17 cellular contexts compared by ENCODE assay signal in genomic region chr1:168102482-168102881, GRCh38. TPM values are rescaled to one million over a fixed set of nuclear protein-coding genes. Genes with fewer than 3 reads are reported as not detected.
A peak's percentile ranks its signal among the peaks of the same experiment; 100 is the strongest.
DNase-seq lines count a peak whose midpoint lies in the region; ATAC-seq lines count a peak whose summit lies in the region.
"Had no signal": no experiment of that assay in that cellular context is flagged by ENCODE, and none has a peak within 500 bp of the region (broad histone marks: within the 10 kb centered on the region; RNA-seq: fewer than 3 reads in every experiment).

No MANE protein-coding gene starts in this region.

- peaks cover 15 to 35% of the 10 kb centered on the region in 2 experiments for H3K36me3 ChIP-seq in mesenchymal stem cell (ENCODE audit: control insufficient read depth in 1 of 2, insufficient read depth in 2 of 2, low read depth in 1 of 2, low read length in 2 of 2)
- H3K36me3 ChIP-seq in CD4-positive, alpha-beta memory T cell (ENCODE audit: insufficient read depth, low read length): no peaks in the 10 kb centered on the region
- H3K36me3 ChIP-seq: BLaER1 treated with 17β-estradiol and CSF1 and Interleukin-3, amounts not matched to agents 10 nM and 100 nM had no signal

- CTCF ChIA-PET in CD4-positive, alpha-beta memory T cell (lab: Charles Lee; ENCODE audit: partially characterized antibody): interaction anchor here (1.6 to 2.4 kb wide), 2 partner anchors 10 to 20 kb away, joined by 3 to 13 read pairs; no protein-coding TSS in a partner anchor

- no peaks in the 10 kb centered on the region for H3K9me3 Mint-ChIP-seq in stimulated activated effector memory CD8-positive, alpha-beta T cell treated with anti-CD3 and anti-CD28 coated beads, Interleukin-12 subunit alpha, Interleukin-12 subunit beta, amount 100 ng/mL, for 72 hours
- no peaks in the 10 kb centered on the region for H3K9me3 Mint-ChIP-seq in CD4-positive, alpha-beta memory T cell
- H3K9me3 Mint-ChIP-seq: CD8-positive, alpha-beta T cell had no signal

- H2BK15ac ChIP-seq in mesenchymal stem cell (ENCODE audit: low read depth, poor library complexity, severe bottlenecking): peak overlapping the region; percentile 12

- no peak overlapping the region for H3K27ac ChIP-seq in mesenchymal stem cell (ENCODE audit: low read length, poor library complexity, severe bottlenecking)
- H3K27ac ChIP-seq in CD4-positive, alpha-beta memory T cell (ENCODE audit: low read depth, low read length): no peak overlapping the region
- H3K27ac ChIP-seq: 22Rv1; A549; BLaER1 treated with 17β-estradiol and CSF1 and Interleukin-3, amounts not matched to agents 10 nM and 100 nM; C4-2B had no signal

- no peak overlapping the region for H4K8ac ChIP-seq in mesenchymal stem cell (ENCODE audit: low read length)

- peaks cover 25% of the 10 kb centered on the region for H3K79me1 ChIP-seq in mesenchymal stem cell (replicated peaks; ENCODE audit: low read length, poor library complexity, severe bottlenecking)

- H3K4ac ChIP-seq in mesenchymal stem cell (ENCODE audit: low read depth in 1 of 2, low read length in 2 of 2): no peak overlapping the region

- no peak overlapping the region for H3K23ac ChIP-seq in mesenchymal stem cell (ENCODE audit: low read length in 2 of 2)

- ATAC-seq in stimulated activated effector memory CD8-positive, alpha-beta T cell treated with anti-CD3 and anti-CD28 coated beads, Interleukin-12 subunit alpha, Interleukin-12 subunit beta, amount 100 ng/mL, for 72 hours: peak; percentile 40
- ATAC-seq: A549; CD8-positive, alpha-beta T cell had no signal

- H2AFZ ChIP-seq in mesenchymal stem cell (ENCODE audit: low read depth, low read length): no peak overlapping the region

- H2AK5ac ChIP-seq in mesenchymal stem cell (ENCODE audit: low read length, severe bottlenecking): no peak overlapping the region

- H2BK5ac ChIP-seq in mesenchymal stem cell (ENCODE audit: low read depth, low read length, poor library complexity, severe bottlenecking): no peak overlapping the region

- intact Hi-C loops in CD4-positive, alpha-beta memory T cell (cut with micrococcal nuclease): no loop called here

- no peak overlapping the region for H3K27ac Mint-ChIP-seq in stimulated activated effector memory CD8-positive, alpha-beta T cell treated with anti-CD3 and anti-CD28 coated beads, Interleukin-12 subunit alpha, Interleukin-12 subunit beta, amount 100 ng/mL, for 72 hours
- peak overlapping the region in 1 of 7 donors; percentile 31 for H3K27ac Mint-ChIP-seq in CD4-positive, alpha-beta memory T cell
- H3K27ac Mint-ChIP-seq: B cell; CD8-positive, alpha-beta T cell had no signal

- peaks cover 2 to 14% of the 10 kb centered on the region in 2 donors for H3K27me3 Mint-ChIP-seq in CD4-positive, alpha-beta memory T cell

- no peak overlapping the region for H3K9ac ChIP-seq in mesenchymal stem cell (ENCODE audit: low read length)
- H3K9ac ChIP-seq: BLaER1 treated with 17β-estradiol and CSF1 and Interleukin-3, amounts not matched to agents 10 nM and 100 nM had no signal

- H3K4me1 ChIP-seq in mesenchymal stem cell (ENCODE audit: control insufficient read depth, insufficient read depth, low read depth, low read length): peaks cover 1% of the 10 kb centered on the region
- H3K4me1 ChIP-seq in CD4-positive, alpha-beta memory T cell (ENCODE audit: insufficient read depth, low read length): no peaks in the 10 kb centered on the region
- H3K4me1 ChIP-seq: A549, Caco-2 had no signal

- H3K4me3 Mint-ChIP-seq in stimulated activated effector memory CD8-positive, alpha-beta T cell treated with anti-CD3 and anti-CD28 coated beads, Interleukin-12 subunit alpha, Interleukin-12 subunit beta, amount 100 ng/mL, for 72 hours: no peak overlapping the region
- H3K4me3 Mint-ChIP-seq in CD4-positive, alpha-beta memory T cell: no peak overlapping the region
- H3K4me3 Mint-ChIP-seq: B cell; CD8-positive, alpha-beta T cell had no signal

- no peaks in the 10 kb centered on the region for H3K36me3 Mint-ChIP-seq in stimulated activated effector memory CD8-positive, alpha-beta T cell treated with anti-CD3 and anti-CD28 coated beads, Interleukin-12 subunit alpha, Interleukin-12 subunit beta, amount 100 ng/mL, for 72 hours
- no peaks in the 10 kb centered on the region for H3K36me3 Mint-ChIP-seq in CD4-positive, alpha-beta memory T cell
- H3K36me3 Mint-ChIP-seq: CD8-positive, alpha-beta T cell had no signal

- H3K9me3 ChIP-seq in mesenchymal stem cell (ENCODE audit: control insufficient read depth, low read length): no peaks in the 10 kb centered on the region
- no peaks in the 10 kb centered on the region for H3K9me3 ChIP-seq in CD4-positive, alpha-beta memory T cell (ENCODE audit: control insufficient read depth in 1 of 2, low read length in 2 of 2)
- H3K9me3 ChIP-seq: A549; BLaER1 treated with 17β-estradiol and CSF1 and Interleukin-3, amounts not matched to agents 10 nM and 100 nM; Caco-2 had no signal

- no peak overlapping the region for H4K91ac ChIP-seq in mesenchymal stem cell (ENCODE audit: low read length)

- no peak overlapping the region for H3K18ac ChIP-seq in mesenchymal stem cell (ENCODE audit: low read depth in 1 of 2, low read length in 2 of 2)

- no peak overlapping the region for H2BK120ac ChIP-seq in mesenchymal stem cell (ENCODE audit: low read depth, low read length)

- no peak overlapping the region for H2BK12ac ChIP-seq in mesenchymal stem cell (ENCODE audit: low read length in 2 of 2)

- no peaks in the 10 kb centered on the region for H3K27me3 ChIP-seq in mesenchymal stem cell (ENCODE audit: control insufficient read depth in 1 of 2, insufficient read depth in 1 of 2, low read length in 2 of 2)
- H3K27me3 ChIP-seq in CD4-positive, alpha-beta memory T cell (ENCODE audit: insufficient read depth, low read length): no peaks in the 10 kb centered on the region
- H3K27me3 ChIP-seq: BLaER1 treated with 17β-estradiol and CSF1 and Interleukin-3, amounts not matched to agents 10 nM and 100 nM had no signal

- no peak overlapping the region for H3K4me2 ChIP-seq in mesenchymal stem cell (ENCODE audit: low read length, poor library complexity, severe bottlenecking)
- H3K4me2 ChIP-seq: A549; BLaER1 treated with 17β-estradiol and CSF1 and Interleukin-3, amounts not matched to agents 10 nM and 100 nM had no signal

- H3K14ac ChIP-seq in mesenchymal stem cell (ENCODE audit: low read length in 2 of 2): no peak overlapping the region

- DNase-seq in NCI-H82 (lab: John Stamatoyannopoulos, UW) (peak; percentile 38), NCI-H82 treated with DMSO at 0.1 percent for 48 hours (lab: John Stamatoyannopoulos, UW; ENCODE audit: unreplicated experiment) (no peak), mesenchymal stem cell (no peak), NCI-H2196 treated with DMSO at 0.1 percent for 48 hours (lab: John Stamatoyannopoulos, UW; ENCODE audit: unreplicated experiment) (no peak)
- DNase-seq in stimulated activated effector memory CD8-positive, alpha-beta T cell treated with anti-CD3 and anti-CD28 coated beads, Interleukin-12 subunit alpha, Interleukin-12 subunit beta, amount 100 ng/mL, for 72 hours (ENCODE audit: low spot score in 2 of 2): no peak
- no peak for DNase-seq in CD4-positive, alpha-beta memory T cell
- DNase-seq: AML-193; Calu3; CD8-positive, alpha-beta T cell; DMS79 treated with DMSO at 0.1 percent for 48 hours; GF-D8 had no signal

- WGBS in mesenchymal stem cell: 78% methylated on average over 1 of the region's 1 CpG

- POLR2A ChIA-PET in CD4-positive, alpha-beta memory T cell (lab: Charles Lee; ENCODE audit: partially characterized antibody): no interaction called here

- no peaks in the 10 kb centered on the region for H3K4me1 Mint-ChIP-seq in stimulated activated effector memory CD8-positive, alpha-beta T cell treated with anti-CD3 and anti-CD28 coated beads, Interleukin-12 subunit alpha, Interleukin-12 subunit beta, amount 100 ng/mL, for 72 hours
- peaks cover 0 to 5% (median 0%) of the 10 kb centered on the region in 4 donors for H3K4me1 Mint-ChIP-seq in CD4-positive, alpha-beta memory T cell
- H3K4me1 Mint-ChIP-seq: B cell had no signal

- H3K4me3 ChIP-seq in mesenchymal stem cell (ENCODE audit: insufficient read depth in 1 of 2, low read depth in 1 of 2, low read length in 2 of 2): no peak overlapping the region
- no peak overlapping the region for H3K4me3 ChIP-seq in CD4-positive, alpha-beta memory T cell (ENCODE audit: low read length in 2 of 2)
- H3K4me3 ChIP-seq: A549; BLaER1 treated with 17β-estradiol and CSF1 and Interleukin-3, amounts not matched to agents 10 nM and 100 nM had no signal

RNA-seq across cellular contexts. Expression of gene GPR161, which starts 34.2 kb away (rescaled TPM):
- 6.1 TPM for polyA plus RNA-seq in mesenchymal stem cell (2013, experiment 1 of 2)
- polyA plus RNA-seq in mesenchymal stem cell (2013, experiment 2 of 2): 5.8 TPM
- total RNA-seq in CD4-positive, alpha-beta memory T cell: under 1 TPM in 1 of 2 experiments, not detected in 1; 0.12 TPM
- under 1 TPM; 0.09 to 0.10 TPM for polyA plus RNA-seq in CD4-positive, alpha-beta memory T cell
- total RNA-seq: CD8-positive, alpha-beta T cell had no signal
